6 cellular contexts compared by ENCODE assay signal in genomic region chr16:78832100-78832499, GRCh38.
"Had no signal": no experiment of that assay in that cellular context is flagged by ENCODE, and none has a peak within 500 bp of the region (broad histone marks: within the 10 kb centered on the region; RNA-seq: fewer than 3 reads in every experiment).

No MANE protein-coding gene starts in this region.

- ATAC-seq: GM23338, HCT116, K562 had no signal

- H3K9me3 ChIP-seq: HAP-1 had no signal

- H3K27ac Mint-ChIP-seq: GM23338 had no signal

- H3K9me3 Mint-ChIP-seq: GM23338 had no signal

- H3K4me1 ChIP-seq: HAP-1 had no signal

- DNase-seq: IMR-90, KG1 had no signal

- H3K4me3 Mint-ChIP-seq: GM23338 had no signal

- H2AFZ ChIP-seq: GM23338 had no signal

- H3K4me2 ChIP-seq: GM23338 had no signal
